In genomic region chr7:97117372-97118188, GRCh38 we compare ENCODE assay signal across 8 cellular contexts. TPM values are rescaled to one million over a fixed set of nuclear protein-coding genes. Genes with fewer than 3 reads are reported as not detected.
DNase-seq lines count a peak whose midpoint lies in the region; TF ChIP-seq lines count a peak whose summit lies in the region.

Gene SDHAF3 (plus strand): TSS chr7:97117698. CDS start chr7:97117724, 26 bp downstream.

- H3K4me2 ChIP-seq in MM.1S (ENCODE audit: low read depth, low read length) = peak within 1 kb of the TSS; percentile 79

- H3K4me1 ChIP-seq in HAP-1 (peaks cover 21% of the 10 kb centered on the region), MM.1S (ENCODE audit: low read length) (peaks cover 9% of the 10 kb centered on the region; the same call in 1 of the 2 replicates), stomach smooth muscle (ENCODE audit: control insufficient read depth, insufficient read depth, low read length) (no peaks in the 10 kb centered on the region)

- peaks cover 7% of the 10 kb centered on the region for H3K9me3 Mint-ChIP-seq in neural crest cell

- H3K9ac ChIP-seq in MM.1S (ENCODE audit: low read length) (peak within 1 kb of the TSS; percentile 67), stomach smooth muscle (ENCODE audit: low read length in 2 of 2) (peak within 1 kb of the TSS; percentile 89 to 90)

- H3K9me3 ChIP-seq in HAP-1 (no peaks in the 10 kb centered on the region), MM.1S (replicated peaks; ENCODE audit: insufficient read depth, low read length) (no peaks in the 10 kb centered on the region), stomach smooth muscle (ENCODE audit: control insufficient read depth in 2 of 2, low read length in 2 of 2) (no peaks in the 10 kb centered on the region)

- H3K9me2 ChIP-seq in MM.1S (replicated peaks; ENCODE audit: insufficient read depth, low read length) = no peaks in the 10 kb centered on the region

- H3K79me2 ChIP-seq in MM.1S (ENCODE audit: low read length) = peaks cover 14% of the 10 kb centered on the region

- H3K27me3 ChIP-seq in HAP-1 (ENCODE audit: low read depth) (no peaks in the 10 kb centered on the region), MM.1S (replicated peaks; ENCODE audit: insufficient read depth, low read length) (no peaks in the 10 kb centered on the region), stomach smooth muscle (ENCODE audit: control insufficient read depth in 1 of 2, insufficient read depth in 2 of 2, low read length in 2 of 2) (no peaks in the 10 kb centered on the region)

- in situ Hi-C loops in HAP-1 (cut with MboI; ENCODE audit: low sequenced_read_pairs) = loop anchor here (25.0 kb wide), 1 partner anchor 720 kb away; no protein-coding TSS in a partner anchor

- peaks cover 4% of the 10 kb centered on the region for H3K27me3 Mint-ChIP-seq in neural crest cell (ENCODE audit: low read depth)

- peak within 1 kb of the TSS; percentile 61; the same call in 1 of the 2 replicates for H3K27ac ChIP-seq in MM.1S (ENCODE audit: low read length)
- H3K27ac ChIP-seq in stomach smooth muscle (ENCODE audit: low read length) = peak within 1 kb of the TSS; percentile 77

- TF ChIP-seq CTCF in MM.1S (IDR thresholded peaks at IDR 0.05; ENCODE audit: low read length) (peak; percentile 1; the same call in 1 of the 2 replicates), fibroblast of villous mesenchyme (IDR thresholded peaks at IDR 0.05; ENCODE audit: insufficient read depth, low read depth, low read length) (no peak), neural crest cell (conservative IDR thresholded peaks at IDR 0.05) (peak; percentile 40)

- H3F3A ChIP-seq in MM.1S (ENCODE audit: insufficient read depth, low read length) = peaks cover 11% of the 10 kb centered on the region

- peaks cover 15% of the 10 kb centered on the region for H3K36me3 Mint-ChIP-seq in neural crest cell (ENCODE audit: low read depth)

- peak within 1 kb of the TSS; percentile 98 for H3K4me3 Mint-ChIP-seq in neural crest cell

- no peaks in the 10 kb centered on the region for H4K20me1 ChIP-seq in MM.1S (ENCODE audit: insufficient read depth, low read length)

- peak within 1 kb of the TSS; percentile 93 for H3K27ac Mint-ChIP-seq in neural crest cell (ENCODE audit: unreplicated experiment)

- peak within 1 kb of the TSS; percentile 98 for H2AFZ ChIP-seq in MM.1S (ENCODE audit: low read length)

- H3K4me3 ChIP-seq in HAP-1 (peak within 1 kb of the TSS; percentile 61), MM.1S (ENCODE audit: low read length) (peak within 1 kb of the TSS; percentile 77), fibroblast of villous mesenchyme (ENCODE audit: low read depth, low read length) (peak within 1 kb of the TSS; percentile 90), stomach smooth muscle (ENCODE audit: low read length in 2 of 2) (peak within 1 kb of the TSS; percentile 98 to 99)

- H3K36me3 ChIP-seq in HAP-1 (replicated peaks) = no peaks in the 10 kb centered on the region
- H3K36me3 ChIP-seq in MM.1S (replicated peaks; ENCODE audit: insufficient read depth, low read length) = no peaks in the 10 kb centered on the region
- H3K36me3 ChIP-seq in stomach smooth muscle (ENCODE audit: control insufficient read depth in 2 of 2, insufficient read depth in 2 of 2, low read length in 2 of 2) = no peaks in the 10 kb centered on the region

- peak; percentile 93 for DNase-seq in GDM1 (lab: John Stamatoyannopoulos, UW)
- DNase-seq in HAP-1 (ENCODE audit: low spot score in 2 of 2) = peak; percentile 94 to 98
- DNase-seq in MM.1S = peak; percentile 98
- DNase-seq in SIG-M5 (lab: John Stamatoyannopoulos, UW) = peak; percentile 90
- peak; percentile 94 for DNase-seq in activated gamma-delta T cell (lab: John Stamatoyannopoulos, UW)
- DNase-seq in fibroblast of villous mesenchyme (ENCODE audit: low read depth) = peak; percentile 99
- peak; percentile 98 for DNase-seq in neural crest cell (ENCODE audit: low read depth, low spot score)

- H3K4me1 Mint-ChIP-seq in neural crest cell = peaks cover 39% of the 10 kb centered on the region

RNA-seq across cellular contexts. Expression of gene SDHAF3, which starts in this region (rescaled TPM):
- total RNA-seq in fibroblast of villous mesenchyme (10.4 and 11.3 TPM in 2 replicates), neural crest cell (25.1 and 27.3 TPM in 2 replicates)

Comparison
In these comparisons a context has a peak if more than half of its experiments do, and no peak if none do; other contexts are left out.
1. Peak in every context shown above with its lines: DNase-seq, H3K4me3 ChIP-seq and H3K27ac ChIP-seq.